10 cellular contexts compared by ENCODE assay signal in genomic region chr9:104765138-104765537, GRCh38. TPM values are rescaled to one million over a fixed set of nuclear protein-coding genes. Genes with fewer than 3 reads are reported as not detected.
DNase-seq lines count a peak whose midpoint lies in the region; ATAC-seq and TF ChIP-seq lines count a peak whose summit lies in the region.
"Had no signal": no experiment of that assay in that cellular context is flagged by ENCODE, and none has a peak within 500 bp of the region (broad histone marks: within the 10 kb centered on the region; RNA-seq: fewer than 3 reads in every experiment).

No MANE protein-coding gene starts in this region.

- no peaks in the 10 kb centered on the region for H3K9me3 Mint-ChIP-seq in activated T-cell treated with anti-CD3 and anti-CD28 coated beads, Interleukin-2, amount 50 U/mL, for 24 hours
- no peaks in the 10 kb centered on the region for H3K9me3 Mint-ChIP-seq in activated T-helper 17 cell treated with anti-CD3 and anti-CD28 coated beads, Interleukin-2, amount 50 U/mL, for 72 hours

- H3K4me1 Mint-ChIP-seq in activated T-cell treated with anti-CD3 and anti-CD28 coated beads, Interleukin-2, amount 50 U/mL, for 24 hours (ENCODE audit: low read depth) = peaks cover 7% of the 10 kb centered on the region
- no peaks in the 10 kb centered on the region for H3K4me1 Mint-ChIP-seq in activated T-helper 17 cell treated with anti-CD3 and anti-CD28 coated beads, Interleukin-2, amount 50 U/mL, for 72 hours

- intact Hi-C loops in gastrocnemius medialis (cut with DNase I; ENCODE audit: low total_unique reads) = no loop called here

- peaks cover 11% of the 10 kb centered on the region for H3K27me3 Mint-ChIP-seq in activated T-cell treated with anti-CD3 and anti-CD28 coated beads, Interleukin-2, amount 50 U/mL, for 24 hours
- H3K27me3 Mint-ChIP-seq in activated T-helper 17 cell treated with anti-CD3 and anti-CD28 coated beads, Interleukin-2, amount 50 U/mL, for 72 hours = no peaks in the 10 kb centered on the region

- TF ChIP-seq CTCF in gastrocnemius medialis (IDR thresholded peaks at IDR 0.05 in 4 of 5, conservative IDR thresholded peaks at IDR 0.05 in 1 of 5) = no peak

- peaks cover 0 to 10% of the 10 kb centered on the region in 2 donors for H3K4me1 ChIP-seq in gastrocnemius medialis
- no peaks in the 10 kb centered on the region for H3K4me1 ChIP-seq in effector memory CD4-positive, alpha-beta T cell (ENCODE audit: control insufficient read depth, insufficient read depth, low read length, poor library complexity, severe bottlenecking)

- in situ Hi-C loops in gastrocnemius medialis (cut with MboI; ENCODE audit: low sequenced_read_pairs in 4 of 4) = no loop called here

- H3K27ac Mint-ChIP-seq in activated T-cell treated with anti-CD3 and anti-CD28 coated beads, Interleukin-2, amount 50 U/mL, for 24 hours = no peak overlapping the region
- H3K27ac Mint-ChIP-seq in activated T-helper 17 cell treated with anti-CD3 and anti-CD28 coated beads, Interleukin-2, amount 50 U/mL, for 72 hours = no peak overlapping the region

- TF ChIP-seq POLR2A in gastrocnemius medialis (IDR thresholded peaks at IDR 0.05) = no peak

- peak; percentile 37 for ATAC-seq in HG02763 (IDR thresholded peaks at IDR 0.05; ENCODE audit: unreplicated experiment)
- ATAC-seq in activated T-helper 17 cell treated with anti-CD3 and anti-CD28 coated beads, Interleukin-2, amount 50 U/mL, for 72 hours (replicated peaks) = no peak
- ATAC-seq in gastrocnemius medialis = no peak

- H3K4me3 ChIP-seq in gastrocnemius medialis = peak overlapping the region in 2 of 4 donors; percentile 66 to 82
- no peak overlapping the region for H3K4me3 ChIP-seq in effector memory CD4-positive, alpha-beta T cell (ENCODE audit: insufficient read depth, low read depth, low read length, poor library complexity, severe bottlenecking)

- no peaks in the 10 kb centered on the region for H3K36me3 ChIP-seq in gastrocnemius medialis
- H3K36me3 ChIP-seq in effector memory CD4-positive, alpha-beta T cell (ENCODE audit: control insufficient read depth, insufficient read depth, low read length) = no peaks in the 10 kb centered on the region

- peak overlapping the region; percentile 90 to 91 (median 90) for H3K27ac ChIP-seq in gastrocnemius medialis
- H3K27ac ChIP-seq in effector memory CD4-positive, alpha-beta T cell (ENCODE audit: insufficient read depth, low read length, poor library complexity, severe bottlenecking) = no peak overlapping the region
- H3K27ac ChIP-seq: C4-2B had no signal

- no peak for DNase-seq in activated T-cell treated with anti-CD3 and anti-CD28 coated beads, Interleukin-2, amount 50 U/mL, for 24 hours
- no peak for DNase-seq in activated T-cell treated with anti-CD3 and anti-CD28 coated beads, Interleukin-2, amount 50 U/mL, for 1 hour
- DNase-seq in gastrocnemius medialis (no peak), cortex of kidney (lab: John Stamatoyannopoulos, UW) (no peak), NCI-H2107 (lab: John Stamatoyannopoulos, UW) (no peak)
- no peak for DNase-seq in effector memory CD4-positive, alpha-beta T cell
- DNase-seq: SHP77 had no signal

- H3K9me3 ChIP-seq in gastrocnemius medialis = no peaks in the 10 kb centered on the region
- no peaks in the 10 kb centered on the region for H3K9me3 ChIP-seq in effector memory CD4-positive, alpha-beta T cell (ENCODE audit: control insufficient read depth, low read length)

- peak overlapping the region; percentile 85 for H3K4me3 Mint-ChIP-seq in activated T-cell treated with anti-CD3 and anti-CD28 coated beads, Interleukin-2, amount 50 U/mL, for 24 hours
- H3K4me3 Mint-ChIP-seq in activated T-helper 17 cell treated with anti-CD3 and anti-CD28 coated beads, Interleukin-2, amount 50 U/mL, for 72 hours = peak overlapping the region; percentile 94

- H3K36me3 Mint-ChIP-seq in activated T-cell treated with anti-CD3 and anti-CD28 coated beads, Interleukin-2, amount 50 U/mL, for 24 hours (ENCODE audit: low read depth) = peaks cover 6% of the 10 kb centered on the region
- no peaks in the 10 kb centered on the region for H3K36me3 Mint-ChIP-seq in activated T-helper 17 cell treated with anti-CD3 and anti-CD28 coated beads, Interleukin-2, amount 50 U/mL, for 72 hours (ENCODE audit: low read depth)

- H3K27me3 ChIP-seq in gastrocnemius medialis = no peaks in the 10 kb centered on the region
- no peaks in the 10 kb centered on the region for H3K27me3 ChIP-seq in effector memory CD4-positive, alpha-beta T cell (replicated peaks; ENCODE audit: control insufficient read depth, insufficient read depth, low read length, poor library complexity, severe bottlenecking)

RNA-seq across cellular contexts. Expression of gene NIPSNAP3B, which starts 1.2 kb away (rescaled TPM):
- 1 to 10 TPM in 1 of 2 donors, under 1 TPM in 1; 0.48 to 1.6 TPM for total RNA-seq in activated T-helper 17 cell treated with anti-CD3 and anti-CD28 coated beads, Interleukin-2, amount 50 U/mL, for 72 hours
- 10 to 100 TPM in 3 of 4 donors, 1 to 10 TPM in 1; 1.9 to 19.1 (median 13.9) TPM for total RNA-seq in gastrocnemius medialis

RNA-seq across cellular contexts. Expression of gene NIPSNAP3A, which starts 17.7 kb away (rescaled TPM):
- total RNA-seq in activated T-helper 17 cell treated with anti-CD3 and anti-CD28 coated beads, Interleukin-2, amount 50 U/mL, for 72 hours = 10 to 100 TPM in 1 of 2 donors, 1 to 10 TPM in 1; 7.1 to 10.3 TPM
- 10 to 100 TPM in 1 of 4 donors, 1 to 10 TPM in 3; 5.9 to 17.2 (median 6.9) TPM for total RNA-seq in gastrocnemius medialis
